In the genomic region with DNA sequence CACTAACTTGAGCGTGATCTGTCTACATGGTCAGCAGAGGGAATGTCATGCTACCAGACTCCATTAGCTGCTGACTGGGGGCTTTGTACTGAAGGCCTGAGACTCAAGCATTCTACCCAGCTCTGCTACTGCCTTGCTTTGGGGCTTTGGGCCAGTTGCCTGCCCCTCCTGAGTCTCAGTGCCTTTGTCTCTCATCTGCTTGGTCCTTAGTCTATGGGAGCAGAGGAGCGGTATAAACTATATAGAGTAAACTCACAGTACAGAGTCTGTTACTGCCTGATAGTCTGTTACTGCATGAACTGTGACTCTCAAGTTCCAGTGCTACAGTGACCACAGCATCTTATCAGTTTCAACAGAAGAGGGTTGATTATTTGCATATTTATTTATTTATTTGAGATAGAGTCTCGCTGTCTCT, we compare ENCODE assay signal across 1 cellular context.
TF ChIP-seq lines count a peak whose summit lies in the region.

No MANE protein-coding gene starts in this region.

TF ChIP-seq in K562, 482 proteins besides CTCF, POLR2A, EP300 and RAD21 (continued from another document and continues in another):
- TF ChIP-seq, protein P1, sequence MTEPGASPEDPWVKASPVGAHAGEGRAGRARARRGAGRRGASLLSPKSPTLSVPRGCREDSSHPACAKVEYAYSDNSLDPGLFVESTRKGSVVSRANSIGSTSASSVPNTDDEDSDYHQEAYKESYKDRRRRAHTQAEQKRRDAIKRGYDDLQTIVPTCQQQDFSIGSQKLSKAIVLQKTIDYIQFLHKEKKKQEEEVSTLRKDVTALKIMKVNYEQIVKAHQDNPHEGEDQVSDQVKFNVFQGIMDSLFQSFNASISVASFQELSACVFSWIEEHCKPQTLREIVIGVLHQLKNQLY (CRISPR knock-in tag; conservative IDR thresholded peaks at IDR 0.05), result no peak
- TF ChIP-seq PHF20 (IDR thresholded peaks at IDR 0.05; ENCODE audit: partially characterized antibody), result no peak
- TF ChIP-seq ZNF583 (CRISPR knock-in tag; IDR thresholded peaks at IDR 0.05), result no peak
- TF ChIP-seq, protein P2, sequence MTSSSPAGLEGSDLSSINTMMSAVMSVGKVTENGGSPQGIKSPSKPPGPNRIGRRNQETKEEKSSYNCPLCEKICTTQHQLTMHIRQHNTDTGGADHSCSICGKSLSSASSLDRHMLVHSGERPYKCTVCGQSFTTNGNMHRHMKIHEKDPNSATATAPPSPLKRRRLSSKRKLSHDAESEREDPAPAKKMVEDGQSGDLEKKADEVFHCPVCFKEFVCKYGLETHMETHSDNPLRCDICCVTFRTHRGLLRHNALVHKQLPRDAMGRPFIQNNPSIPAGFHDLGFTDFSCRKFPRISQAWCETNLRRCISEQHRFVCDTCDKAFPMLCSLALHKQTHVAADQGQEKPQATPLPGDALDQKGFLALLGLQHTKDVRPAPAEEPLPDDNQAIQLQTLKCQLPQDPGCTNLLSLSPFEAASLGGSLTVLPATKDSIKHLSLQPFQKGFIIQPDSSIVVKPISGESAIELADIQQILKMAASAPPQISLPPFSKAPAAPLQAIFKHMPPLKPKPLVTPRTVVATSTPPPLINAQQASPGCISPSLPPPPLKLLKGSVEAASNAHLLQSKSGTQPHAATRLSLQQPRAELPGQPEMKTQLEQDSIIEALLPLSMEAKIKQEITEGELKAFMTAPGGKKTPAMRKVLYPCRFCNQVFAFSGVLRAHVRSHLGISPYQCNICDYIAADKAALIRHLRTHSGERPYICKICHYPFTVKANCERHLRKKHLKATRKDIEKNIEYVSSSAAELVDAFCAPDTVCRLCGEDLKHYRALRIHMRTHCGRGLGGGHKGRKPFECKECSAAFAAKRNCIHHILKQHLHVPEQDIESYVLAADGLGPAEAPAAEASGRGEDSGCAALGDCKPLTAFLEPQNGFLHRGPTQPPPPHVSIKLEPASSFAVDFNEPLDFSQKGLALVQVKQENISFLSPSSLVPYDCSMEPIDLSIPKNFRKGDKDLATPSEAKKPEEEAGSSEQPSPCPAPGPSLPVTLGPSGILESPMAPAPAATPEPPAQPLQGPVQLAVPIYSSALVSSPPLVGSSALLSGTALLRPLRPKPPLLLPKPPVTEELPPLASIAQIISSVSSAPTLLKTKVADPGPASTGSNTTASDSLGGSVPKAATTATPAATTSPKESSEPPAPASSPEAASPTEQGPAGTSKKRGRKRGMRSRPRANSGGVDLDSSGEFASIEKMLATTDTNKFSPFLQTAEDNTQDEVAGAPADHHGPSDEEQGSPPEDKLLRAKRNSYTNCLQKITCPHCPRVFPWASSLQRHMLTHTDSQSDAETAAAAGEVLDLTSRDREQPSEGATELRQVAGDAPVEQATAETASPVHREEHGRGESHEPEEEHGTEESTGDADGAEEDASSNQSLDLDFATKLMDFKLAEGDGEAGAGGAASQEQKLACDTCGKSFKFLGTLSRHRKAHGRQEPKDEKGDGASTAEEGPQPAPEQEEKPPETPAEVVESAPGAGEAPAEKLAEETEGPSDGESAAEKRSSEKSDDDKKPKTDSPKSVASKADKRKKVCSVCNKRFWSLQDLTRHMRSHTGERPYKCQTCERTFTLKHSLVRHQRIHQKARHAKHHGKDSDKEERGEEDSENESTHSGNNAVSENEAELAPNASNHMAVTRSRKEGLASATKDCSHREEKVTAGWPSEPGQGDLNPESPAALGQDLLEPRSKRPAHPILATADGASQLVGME (CRISPR knock-in tag; IDR thresholded peaks at IDR 0.05), result no peak
- TF ChIP-seq MEF2A (IDR thresholded peaks at IDR 0.05; ENCODE audit: control insufficient read depth, low read depth, low read length), result no peak
- no peak for TF ChIP-seq EGR1 (conservative IDR thresholded peaks at IDR 0.05)
- TF ChIP-seq, protein P3, sequence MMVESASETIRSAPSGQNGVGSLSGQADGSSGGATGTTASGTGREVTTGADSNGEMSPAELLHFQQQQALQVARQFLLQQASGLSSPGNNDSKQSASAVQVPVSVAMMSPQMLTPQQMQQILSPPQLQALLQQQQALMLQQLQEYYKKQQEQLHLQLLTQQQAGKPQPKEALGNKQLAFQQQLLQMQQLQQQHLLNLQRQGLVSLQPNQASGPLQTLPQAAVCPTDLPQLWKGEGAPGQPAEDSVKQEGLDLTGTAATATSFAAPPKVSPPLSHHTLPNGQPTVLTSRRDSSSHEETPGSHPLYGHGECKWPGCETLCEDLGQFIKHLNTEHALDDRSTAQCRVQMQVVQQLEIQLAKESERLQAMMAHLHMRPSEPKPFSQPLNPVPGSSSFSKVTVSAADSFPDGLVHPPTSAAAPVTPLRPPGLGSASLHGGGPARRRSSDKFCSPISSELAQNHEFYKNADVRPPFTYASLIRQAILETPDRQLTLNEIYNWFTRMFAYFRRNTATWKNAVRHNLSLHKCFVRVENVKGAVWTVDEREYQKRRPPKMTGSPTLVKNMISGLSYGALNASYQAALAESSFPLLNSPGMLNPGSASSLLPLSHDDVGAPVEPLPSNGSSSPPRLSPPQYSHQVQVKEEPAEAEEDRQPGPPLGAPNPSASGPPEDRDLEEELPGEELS (CRISPR knock-in tag; IDR thresholded peaks at IDR 0.05; ENCODE audit: borderline replicate concordance), result no peak
- TF ChIP-seq NFE2L1 (tag; IDR thresholded peaks at IDR 0.05; ENCODE audit: borderline replicate concordance, low read depth), result no peak
- TF ChIP-seq, protein P4, sequence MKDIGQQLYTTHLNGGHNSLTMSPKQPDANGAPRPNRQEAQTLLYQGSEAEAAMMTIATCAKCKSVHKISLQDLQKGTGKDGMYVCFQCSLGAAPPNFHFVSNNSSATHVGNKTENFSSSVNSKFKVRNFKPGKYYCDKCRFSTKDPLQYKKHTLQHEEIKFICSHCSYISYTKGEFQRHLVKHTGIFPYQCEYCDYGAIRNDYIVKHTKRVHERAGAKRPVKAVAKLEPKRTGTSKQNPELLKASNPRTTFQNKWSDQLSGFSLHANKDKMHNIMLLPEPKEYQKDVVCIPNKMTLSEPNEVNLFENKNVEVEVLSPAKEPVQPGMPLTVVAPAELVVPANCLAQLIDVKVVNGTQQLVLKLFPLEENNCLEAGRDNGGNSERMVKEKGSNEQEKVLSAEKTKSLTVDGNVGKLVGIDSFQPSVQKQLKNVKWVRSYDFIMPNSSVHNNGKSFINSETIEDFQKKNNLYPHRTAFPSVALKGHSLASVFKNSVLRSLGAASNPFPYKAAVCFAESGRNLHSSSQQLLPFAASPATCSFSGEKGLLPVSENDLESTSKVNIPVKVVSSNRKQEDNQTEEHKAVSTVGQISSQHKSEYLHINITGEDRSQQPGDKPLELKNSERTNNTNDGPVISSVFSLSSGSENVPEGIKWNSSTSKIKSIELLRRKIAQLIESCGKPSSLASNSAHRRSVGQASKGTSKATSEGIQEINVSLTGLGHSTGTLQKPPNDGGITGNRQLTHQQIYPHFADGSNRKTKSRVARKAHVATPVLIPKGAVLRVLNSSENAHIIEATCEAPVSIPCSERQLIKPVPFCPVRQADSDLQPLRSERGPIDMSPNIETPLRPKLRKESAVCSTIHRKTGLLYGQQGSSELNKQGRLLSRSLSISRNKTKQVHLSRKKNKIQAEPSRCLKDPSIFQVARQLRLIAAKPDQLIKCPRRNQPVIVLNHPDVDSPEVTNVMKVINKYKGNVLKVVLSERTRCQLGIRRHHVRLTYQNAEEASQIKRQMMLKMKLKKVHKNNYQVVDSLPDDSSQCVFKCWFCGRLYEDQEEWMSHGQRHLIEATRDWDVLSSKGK (CRISPR knock-in tag; IDR thresholded peaks at IDR 0.05), result no peak
- TF ChIP-seq RBM15 (IDR thresholded peaks at IDR 0.05; ENCODE audit: insufficient read depth, low read length), result no peak
- TF ChIP-seq ZNF445 (CRISPR knock-in tag; IDR thresholded peaks at IDR 0.05; ENCODE audit: low read depth), result no peak
- TF ChIP-seq, protein P5, sequence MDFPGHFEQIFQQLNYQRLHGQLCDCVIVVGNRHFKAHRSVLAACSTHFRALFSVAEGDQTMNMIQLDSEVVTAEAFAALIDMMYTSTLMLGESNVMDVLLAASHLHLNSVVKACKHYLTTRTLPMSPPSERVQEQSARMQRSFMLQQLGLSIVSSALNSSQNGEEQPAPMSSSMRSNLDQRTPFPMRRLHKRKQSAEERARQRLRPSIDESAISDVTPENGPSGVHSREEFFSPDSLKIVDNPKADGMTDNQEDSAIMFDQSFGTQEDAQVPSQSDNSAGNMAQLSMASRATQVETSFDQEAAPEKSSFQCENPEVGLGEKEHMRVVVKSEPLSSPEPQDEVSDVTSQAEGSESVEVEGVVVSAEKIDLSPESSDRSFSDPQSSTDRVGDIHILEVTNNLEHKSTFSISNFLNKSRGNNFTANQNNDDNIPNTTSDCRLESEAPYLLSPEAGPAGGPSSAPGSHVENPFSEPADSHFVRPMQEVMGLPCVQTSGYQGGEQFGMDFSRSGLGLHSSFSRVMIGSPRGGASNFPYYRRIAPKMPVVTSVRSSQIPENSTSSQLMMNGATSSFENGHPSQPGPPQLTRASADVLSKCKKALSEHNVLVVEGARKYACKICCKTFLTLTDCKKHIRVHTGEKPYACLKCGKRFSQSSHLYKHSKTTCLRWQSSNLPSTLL (IDR thresholded peaks at IDR 0.05), result no peak
- TF ChIP-seq SMARCA4 (IDR thresholded peaks at IDR 0.05), result peak; percentile 97
- no peak for TF ChIP-seq DMBX1 (CRISPR knock-in tag; IDR thresholded peaks at IDR 0.05; ENCODE audit: borderline replicate concordance)
- no peak for TF ChIP-seq POU5F1 (IDR thresholded peaks at IDR 0.05; ENCODE audit: borderline replicate concordance, low read depth, low read length, partially characterized antibody)
- no peak for TF ChIP-seq ZNF551 (CRISPR knock-in tag; IDR thresholded peaks at IDR 0.05)
- TF ChIP-seq HOXB6 (CRISPR knock-in tag; IDR thresholded peaks at IDR 0.05; ENCODE audit: borderline replicate concordance), result no peak
- peak; percentile 92 for TF ChIP-seq SOX6 (IDR thresholded peaks at IDR 0.05)
- TF ChIP-seq NR2C1 (IDR thresholded peaks at IDR 0.05), result no peak
- peak; percentile 38; the same call in 1 of the 2 replicates for TF ChIP-seq NR2C1 (tag; IDR thresholded peaks at IDR 0.05)
- TF ChIP-seq, protein P6, sequence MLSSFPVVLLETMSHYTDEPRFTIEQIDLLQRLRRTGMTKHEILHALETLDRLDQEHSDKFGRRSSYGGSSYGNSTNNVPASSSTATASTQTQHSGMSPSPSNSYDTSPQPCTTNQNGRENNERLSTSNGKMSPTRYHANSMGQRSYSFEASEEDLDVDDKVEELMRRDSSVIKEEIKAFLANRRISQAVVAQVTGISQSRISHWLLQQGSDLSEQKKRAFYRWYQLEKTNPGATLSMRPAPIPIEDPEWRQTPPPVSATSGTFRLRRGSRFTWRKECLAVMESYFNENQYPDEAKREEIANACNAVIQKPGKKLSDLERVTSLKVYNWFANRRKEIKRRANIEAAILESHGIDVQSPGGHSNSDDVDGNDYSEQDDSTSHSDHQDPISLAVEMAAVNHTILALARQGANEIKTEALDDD (IDR thresholded peaks at IDR 0.05), result peak; percentile 50; the same call in 1 of the 2 replicates
- TF ChIP-seq CSDE1 (IDR thresholded peaks at IDR 0.05), result no peak
- no peak for TF ChIP-seq ZNF586 (CRISPR knock-in tag; conservative IDR thresholded peaks at IDR 0.05)
- TF ChIP-seq C11orf30 (IDR thresholded peaks at IDR 0.05; ENCODE audit: low read depth), result peak; percentile 11; the same call in 1 of the 2 replicates
- no peak for TF ChIP-seq LARP7 (IDR thresholded peaks at IDR 0.05)
- TF ChIP-seq U2AF1 (optimal IDR thresholded peaks at IDR 0.05; ENCODE audit: low read depth, low read length), result no peak
- peak; percentile 77 for TF ChIP-seq MTA3 (IDR thresholded peaks at IDR 0.05; ENCODE audit: borderline replicate concordance)
- TF ChIP-seq, protein P7, sequence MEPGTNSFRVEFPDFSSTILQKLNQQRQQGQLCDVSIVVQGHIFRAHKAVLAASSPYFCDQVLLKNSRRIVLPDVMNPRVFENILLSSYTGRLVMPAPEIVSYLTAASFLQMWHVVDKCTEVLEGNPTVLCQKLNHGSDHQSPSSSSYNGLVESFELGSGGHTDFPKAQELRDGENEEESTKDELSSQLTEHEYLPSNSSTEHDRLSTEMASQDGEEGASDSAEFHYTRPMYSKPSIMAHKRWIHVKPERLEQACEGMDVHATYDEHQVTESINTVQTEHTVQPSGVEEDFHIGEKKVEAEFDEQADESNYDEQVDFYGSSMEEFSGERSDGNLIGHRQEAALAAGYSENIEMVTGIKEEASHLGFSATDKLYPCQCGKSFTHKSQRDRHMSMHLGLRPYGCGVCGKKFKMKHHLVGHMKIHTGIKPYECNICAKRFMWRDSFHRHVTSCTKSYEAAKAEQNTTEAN (CRISPR knock-in tag; IDR thresholded peaks at IDR 0.05), result no peak
- TF ChIP-seq YY1 (IDR thresholded peaks at IDR 0.05; ENCODE audit: borderline replicate concordance in 1 of 3, control insufficient read depth in 1 of 3, extremely low read depth in 1 of 3, insufficient read depth in 3 of 3, insufficient read length in 1 of 3, insufficient replicate concordance in 2 of 3, low read depth in 1 of 3, low read length in 2 of 3), result no peak
- TF ChIP-seq SMARCE1 (IDR thresholded peaks at IDR 0.05), result peak; percentile 96
- TF ChIP-seq, protein P8, sequence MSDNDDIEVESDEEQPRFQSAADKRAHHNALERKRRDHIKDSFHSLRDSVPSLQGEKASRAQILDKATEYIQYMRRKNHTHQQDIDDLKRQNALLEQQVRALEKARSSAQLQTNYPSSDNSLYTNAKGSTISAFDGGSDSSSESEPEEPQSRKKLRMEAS (CRISPR knock-in tag; IDR thresholded peaks at IDR 0.05), result no peak
- peak; percentile 68 to 81; a peak in 2 of 4 replicates for TF ChIP-seq TBL1XR1 (IDR thresholded peaks at IDR 0.05; ENCODE audit: low read length in 2 of 2)
- TF ChIP-seq ZNF644 (tag; IDR thresholded peaks at IDR 0.05; ENCODE audit: low read depth), result peak; percentile 60
- TF ChIP-seq, protein P9, sequence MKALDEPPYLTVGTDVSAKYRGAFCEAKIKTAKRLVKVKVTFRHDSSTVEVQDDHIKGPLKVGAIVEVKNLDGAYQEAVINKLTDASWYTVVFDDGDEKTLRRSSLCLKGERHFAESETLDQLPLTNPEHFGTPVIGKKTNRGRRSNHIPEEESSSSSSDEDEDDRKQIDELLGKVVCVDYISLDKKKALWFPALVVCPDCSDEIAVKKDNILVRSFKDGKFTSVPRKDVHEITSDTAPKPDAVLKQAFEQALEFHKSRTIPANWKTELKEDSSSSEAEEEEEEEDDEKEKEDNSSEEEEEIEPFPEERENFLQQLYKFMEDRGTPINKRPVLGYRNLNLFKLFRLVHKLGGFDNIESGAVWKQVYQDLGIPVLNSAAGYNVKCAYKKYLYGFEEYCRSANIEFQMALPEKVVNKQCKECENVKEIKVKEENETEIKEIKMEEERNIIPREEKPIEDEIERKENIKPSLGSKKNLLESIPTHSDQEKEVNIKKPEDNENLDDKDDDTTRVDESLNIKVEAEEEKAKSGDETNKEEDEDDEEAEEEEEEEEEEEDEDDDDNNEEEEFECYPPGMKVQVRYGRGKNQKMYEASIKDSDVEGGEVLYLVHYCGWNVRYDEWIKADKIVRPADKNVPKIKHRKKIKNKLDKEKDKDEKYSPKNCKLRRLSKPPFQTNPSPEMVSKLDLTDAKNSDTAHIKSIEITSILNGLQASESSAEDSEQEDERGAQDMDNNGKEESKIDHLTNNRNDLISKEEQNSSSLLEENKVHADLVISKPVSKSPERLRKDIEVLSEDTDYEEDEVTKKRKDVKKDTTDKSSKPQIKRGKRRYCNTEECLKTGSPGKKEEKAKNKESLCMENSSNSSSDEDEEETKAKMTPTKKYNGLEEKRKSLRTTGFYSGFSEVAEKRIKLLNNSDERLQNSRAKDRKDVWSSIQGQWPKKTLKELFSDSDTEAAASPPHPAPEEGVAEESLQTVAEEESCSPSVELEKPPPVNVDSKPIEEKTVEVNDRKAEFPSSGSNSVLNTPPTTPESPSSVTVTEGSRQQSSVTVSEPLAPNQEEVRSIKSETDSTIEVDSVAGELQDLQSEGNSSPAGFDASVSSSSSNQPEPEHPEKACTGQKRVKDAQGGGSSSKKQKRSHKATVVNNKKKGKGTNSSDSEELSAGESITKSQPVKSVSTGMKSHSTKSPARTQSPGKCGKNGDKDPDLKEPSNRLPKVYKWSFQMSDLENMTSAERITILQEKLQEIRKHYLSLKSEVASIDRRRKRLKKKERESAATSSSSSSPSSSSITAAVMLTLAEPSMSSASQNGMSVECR (CRISPR knock-in tag; IDR thresholded peaks at IDR 0.05), result no peak
